ENCODE assay signal across 8 cellular contexts in the genomic region with DNA sequence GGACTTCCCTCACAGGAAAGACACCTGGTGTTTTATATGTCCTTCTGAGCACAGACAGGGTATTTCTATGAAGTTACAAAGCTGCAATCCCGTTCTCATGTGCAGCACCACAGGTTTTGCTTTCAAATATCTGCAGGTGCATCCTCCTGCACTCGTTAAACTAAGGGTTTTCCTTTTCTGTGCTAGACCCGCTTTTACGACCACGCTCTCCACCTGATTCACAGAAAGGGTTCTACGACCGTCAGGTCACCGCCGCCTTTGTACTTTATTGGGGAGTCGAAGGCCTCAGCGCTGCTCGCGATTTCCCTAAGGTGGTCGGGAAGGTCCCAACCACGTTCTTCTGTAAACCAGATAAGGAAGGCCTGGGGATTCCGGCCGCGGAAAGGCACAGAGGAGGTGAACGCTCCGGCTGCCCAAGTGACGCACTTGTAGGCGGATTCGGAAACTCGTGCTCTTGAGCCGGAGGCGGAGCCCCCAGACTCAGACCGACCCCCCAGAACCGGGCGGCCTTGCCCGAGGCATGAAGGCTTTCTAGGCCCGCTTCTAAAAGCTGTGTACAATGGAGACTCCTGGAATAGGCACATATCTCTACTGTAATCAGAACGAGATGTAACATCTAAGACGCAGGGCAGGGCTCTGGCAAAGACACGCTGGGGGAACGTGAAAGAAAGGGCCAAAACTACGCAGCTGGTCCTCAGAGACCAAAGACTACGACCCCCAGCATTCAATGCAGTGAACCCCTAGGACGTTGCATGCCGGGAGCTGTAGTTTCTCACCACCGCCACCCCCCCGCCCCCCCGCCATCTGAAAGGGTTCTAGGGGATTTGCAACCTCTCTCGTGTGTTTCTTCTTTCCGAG. TPM values are rescaled to one million over a fixed set of nuclear protein-coding genes. Genes with fewer than 3 reads are reported as not detected.
A peak's percentile ranks its signal among the peaks of the same experiment; 100 is the strongest.
DNase-seq lines count a peak whose midpoint lies in the region; ATAC-seq and TF ChIP-seq lines count a peak whose summit lies in the region.

No MANE protein-coding gene starts in this region.

- H3K27me3 Mint-ChIP-seq in progenitor cell of endocrine pancreas, result no peaks in the 10 kb centered on the region

- peak in 3 of 4 donors; percentile 15 to 79 (median 72) for TF ChIP-seq POLR2A in upper lobe of left lung (IDR thresholded peaks at IDR 0.05)

- H3K4me3 ChIP-seq in right atrium auricular region (peak overlapping the region; percentile 51 to 66), upper lobe of left lung (peak overlapping the region; percentile 46 to 93 (median 72))

- 0 to 1% methylated on average over 21 to 43 of the region's 44 CpGs for WGBS in upper lobe of left lung, 2 donors

- peaks cover 21% of the 10 kb centered on the region for H3K36me3 ChIP-seq in right atrium auricular region
- H3K36me3 ChIP-seq in upper lobe of left lung, result peaks cover 4 to 21% (median 7%) of the 10 kb centered on the region in 4 donors

- peaks cover 11% of the 10 kb centered on the region for H3K36me3 Mint-ChIP-seq in progenitor cell of endocrine pancreas (ENCODE audit: insufficient read depth)

- TF ChIP-seq CTCF in GM10248 (IDR thresholded peaks at IDR 0.05; ENCODE audit: control extremely low read depth, extremely low read depth, low read depth, missing control alignments) (no peak), right atrium auricular region (IDR thresholded peaks at IDR 0.05) (no peak), progenitor cell of endocrine pancreas (IDR thresholded peaks at IDR 0.05; ENCODE audit: unreplicated experiment) (no peak), upper lobe of left lung (IDR thresholded peaks at IDR 0.05) (no peak)

- CTCF ChIA-PET in GM10248 (lab: Yijun Ruan, JAX), result interaction anchor here (1.0 to 4.0 kb wide), 11 partner anchors 14 to 180 kb away, joined by 3 to 23 read pairs (median 4); no protein-coding TSS in a partner anchor

- peaks cover 0 to 39% of the 10 kb centered on the region in 2 donors for H3K4me1 ChIP-seq in right atrium auricular region
- H3K4me1 ChIP-seq in upper lobe of left lung, result peaks cover 21 to 45% (median 31%) of the 10 kb centered on the region in 4 donors

- H3K4me1 Mint-ChIP-seq in progenitor cell of endocrine pancreas (ENCODE audit: low read depth), result peaks cover 28% of the 10 kb centered on the region

- POLR2A ChIA-PET in GM10248 (lab: Yijun Ruan, JAX), result interaction anchor here (0.5 to 1.7 kb wide), 15 partner anchors 11 to 357 kb away, joined by 3 to 18 read pairs (median 4); a partner anchor contains a TSS

- no peaks in the 10 kb centered on the region for H3K9me3 Mint-ChIP-seq in progenitor cell of endocrine pancreas (ENCODE audit: low read depth)

- H3K4me3 Mint-ChIP-seq in progenitor cell of endocrine pancreas (ENCODE audit: low read depth), result peak overlapping the region; percentile 79

- no peak for TF ChIP-seq EP300 in upper lobe of left lung (IDR thresholded peaks at IDR 0.05)

- DNase-seq in GM10248 (ENCODE audit: extremely low spot score), result peak; percentile 83
- peak; percentile 84 to 92 for DNase-seq in NCI-H1930 (lab: John Stamatoyannopoulos, UW)
- peak; percentile 52 to 97 (median 78) for DNase-seq in T-helper 2 cell
- peak; percentile 68 to 98 (median 94) for DNase-seq in anterior cingulate cortex (lab: John Stamatoyannopoulos, UW)
- peak; percentile 92 for DNase-seq in right atrium auricular region (ENCODE audit: low spot score)
- DNase-seq in progenitor cell of endocrine pancreas (ENCODE audit: low spot score, unreplicated experiment), result peak; percentile 50
- DNase-seq in upper lobe of left lung, result peak; percentile 88 to 92

- no peaks in the 10 kb centered on the region for H3K27me3 ChIP-seq in right atrium auricular region
- H3K27me3 ChIP-seq in upper lobe of left lung, result no peaks in the 10 kb centered on the region

- H3K9me3 ChIP-seq in right atrium auricular region, result no peaks in the 10 kb centered on the region
- no peaks in the 10 kb centered on the region for H3K9me3 ChIP-seq in upper lobe of left lung

- H3K27ac ChIP-seq in right atrium auricular region (peak overlapping the region; percentile 92 to 93), upper lobe of left lung (peak overlapping the region; percentile 89 to 95 (median 92))

- peak overlapping the region; percentile 99 for H3K27ac Mint-ChIP-seq in progenitor cell of endocrine pancreas

- ATAC-seq in HG02852 (IDR thresholded peaks at IDR 0.05; ENCODE audit: unreplicated experiment), result peak; percentile 17
- peak; percentile 82 to 85 for ATAC-seq in upper lobe of left lung (ENCODE audit: low FRiP score in 2 of 2)

RNA-seq across cellular contexts. Expression of a gene that starts 0.9 kb away (rescaled TPM):
- 100 to 1,000 TPM; 245 to 272 TPM for total RNA-seq in right atrium auricular region
- 795 and 802 TPM in 2 replicates for total RNA-seq in progenitor cell of endocrine pancreas
- 100 to 1,000 TPM; 164 to 743 (median 287) TPM for total RNA-seq in upper lobe of left lung

RNA-seq across cellular contexts. Expression of a gene that starts 36.4 kb away (rescaled TPM):
- total RNA-seq in right atrium auricular region (10 to 100 TPM; 10.2 to 13.7 TPM), progenitor cell of endocrine pancreas (52.9 and 61.9 TPM in 2 replicates), upper lobe of left lung (10 to 100 TPM; 14.8 to 24.5 (median 17.4) TPM)

Comparison
In these comparisons a context has a peak if more than half of its experiments do, and no peak if none do; other contexts are left out.
1. Peak in every context shown above with its lines: DNase-seq, ATAC-seq, H3K4me3 ChIP-seq and H3K27ac ChIP-seq.